ENCODE assay signal across 8 cellular contexts in the genomic region with DNA sequence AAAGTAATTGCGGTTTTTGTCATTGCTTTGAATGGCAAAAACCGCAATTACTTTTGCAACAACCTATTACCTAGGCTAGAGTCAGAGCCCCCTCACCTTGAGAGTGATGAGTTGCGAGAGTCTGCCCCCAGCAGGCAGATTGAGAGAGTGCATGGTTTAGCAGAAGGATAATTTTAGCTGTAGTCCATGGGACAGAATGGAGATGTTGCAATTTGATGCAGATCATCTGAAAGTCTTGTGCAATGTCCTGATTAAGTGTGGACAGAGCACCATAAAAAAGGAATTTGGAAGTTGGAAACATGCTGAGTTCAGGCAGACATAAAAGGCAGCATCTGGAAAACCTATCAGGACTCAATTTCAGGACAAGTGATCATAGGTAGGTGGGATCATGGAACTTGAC. TPM values are rescaled to one million over a fixed set of nuclear protein-coding genes. Genes with fewer than 3 reads are reported as not detected.
A peak's percentile ranks its signal among the peaks of the same experiment; 100 is the strongest.
DNase-seq lines count a peak whose midpoint lies in the region; ATAC-seq and TF ChIP-seq lines count a peak whose summit lies in the region.

No MANE protein-coding gene starts in this region.

- POLR2A ChIA-PET in Panc1 (lab: Charles Lee): no interaction called here

- H3K27ac Mint-ChIP-seq in progenitor cell of endocrine pancreas: no peak overlapping the region

- H3K36me3 ChIP-seq in BE2C: no peaks in the 10 kb centered on the region
- no peaks in the 10 kb centered on the region for H3K36me3 ChIP-seq in Panc1 (ENCODE audit: control insufficient read depth, insufficient read depth, low read length)

- no peak overlapping the region for H3K4me3 Mint-ChIP-seq in progenitor cell of endocrine pancreas (ENCODE audit: low read depth)

- H3K27me3 ChIP-seq in BE2C: no peaks in the 10 kb centered on the region
- peaks cover 2% of the 10 kb centered on the region for H3K27me3 ChIP-seq in Panc1 (ENCODE audit: control insufficient read depth, insufficient read depth, low read length)

- ATAC-seq in GM18517 (IDR thresholded peaks at IDR 0.05; ENCODE audit: unreplicated experiment): peak; percentile 69
- ATAC-seq in HG03095 (IDR thresholded peaks at IDR 0.05; ENCODE audit: unreplicated experiment): peak; percentile 79
- ATAC-seq in Panc1: no peak

- H3K4me1 Mint-ChIP-seq in progenitor cell of endocrine pancreas (ENCODE audit: low read depth): peaks cover 2% of the 10 kb centered on the region

- no peak overlapping the region for H3K4me3 ChIP-seq in BE2C (ENCODE audit: low read depth, low read length)
- no peak overlapping the region for H3K4me3 ChIP-seq in Panc1 (ENCODE audit: low read depth in 2 of 2, low read length in 2 of 2)
- no peak overlapping the region for H3K4me3 ChIP-seq in fibroblast of villous mesenchyme (ENCODE audit: low read depth, low read length)

- TF ChIP-seq CTCF in BE2C (IDR thresholded peaks at IDR 0.05; ENCODE audit: low read depth, low read length) (peak; percentile 55), Panc1 (IDR thresholded peaks at IDR 0.05) (peak; percentile 58), fibroblast of villous mesenchyme (IDR thresholded peaks at IDR 0.05; ENCODE audit: insufficient read depth, low read depth, low read length) (peak; percentile 24), progenitor cell of endocrine pancreas (IDR thresholded peaks at IDR 0.05; ENCODE audit: unreplicated experiment) (peak; percentile 64)

- intact Hi-C loops in Panc1 (cut with micrococcal nuclease; ENCODE audit: unreplicated experiment): no loop called here

- BruUV-seq in Panc1 (replicated peaks; lab: Mats Ljungman, UMichigan): no TSS peak

- peak; percentile 16 for DNase-seq in BE2C
- DNase-seq in Panc1 (ENCODE audit: low read depth, low spot score): peak; percentile 10
- DNase-seq in fibroblast of villous mesenchyme (ENCODE audit: low read depth): peak; percentile 46
- peak; percentile 16 for DNase-seq in progenitor cell of endocrine pancreas (ENCODE audit: low spot score, unreplicated experiment)
- DNase-seq in occipital lobe (lab: John Stamatoyannopoulos, UW): no peak
- DNase-seq in AG08395 (ENCODE audit: low spot score): no peak

- H3K4me1 ChIP-seq in BE2C: no peaks in the 10 kb centered on the region
- no peaks in the 10 kb centered on the region for H3K4me1 ChIP-seq in Panc1 (ENCODE audit: control insufficient read depth, insufficient read depth, low read length)

- no peak overlapping the region for H3K27ac ChIP-seq in Panc1 (ENCODE audit: low read length)

- no peaks in the 10 kb centered on the region for H3K9me3 ChIP-seq in BE2C
- H3K9me3 ChIP-seq in Panc1 (ENCODE audit: control insufficient read depth, insufficient read depth, low read depth, low read length): no peaks in the 10 kb centered on the region

- in situ Hi-C loops in Panc1 (cut with HindIII; ENCODE audit: low pct_unique_long_range_greater_than_20kb, low sequenced_read_pairs): no loop called here

- no peaks in the 10 kb centered on the region for H3K27me3 Mint-ChIP-seq in progenitor cell of endocrine pancreas

- no peaks in the 10 kb centered on the region for H3K9me3 Mint-ChIP-seq in progenitor cell of endocrine pancreas (ENCODE audit: low read depth)

- CTCF ChIA-PET in Panc1 (lab: Charles Lee): no interaction called here

- H3K36me3 Mint-ChIP-seq in progenitor cell of endocrine pancreas (ENCODE audit: insufficient read depth): no peaks in the 10 kb centered on the region

RNA-seq across cellular contexts. Expression of a gene that starts 48.7 kb away (rescaled TPM):
- not detected for polyA plus RNA-seq in BE2C (2012; ENCODE audit: insufficient read depth, insufficient read length, low read depth)
- total RNA-seq in Panc1 (2021; ENCODE audit: unreplicated experiment): not detected
- not detected for polyA plus RNA-seq in Panc1 (2012; ENCODE audit: insufficient read length)
- 0.32 TPM in 1 of 2 replicates, not detected in the other for total RNA-seq in fibroblast of villous mesenchyme
- 1.1 and 1.4 TPM in 2 replicates for total RNA-seq in progenitor cell of endocrine pancreas
- total RNA-seq in occipital lobe: not detected

Comparison
In these comparisons a context has a peak if more than half of its experiments do, and no peak if none do; other contexts are left out.
1. DNase-seq: peak in BE2C (single experiment), Panc1 (single experiment), fibroblast of villous mesenchyme (single experiment) and progenitor cell of endocrine pancreas (single experiment); none in occipital lobe (single experiment) and AG08395 (single experiment).
2. Peak in every context shown above with its lines, with median percentiles within 50 percentile points of each other: CTCF ChIP-seq.